8 cellular contexts compared by ENCODE assay signal in the genomic region with DNA sequence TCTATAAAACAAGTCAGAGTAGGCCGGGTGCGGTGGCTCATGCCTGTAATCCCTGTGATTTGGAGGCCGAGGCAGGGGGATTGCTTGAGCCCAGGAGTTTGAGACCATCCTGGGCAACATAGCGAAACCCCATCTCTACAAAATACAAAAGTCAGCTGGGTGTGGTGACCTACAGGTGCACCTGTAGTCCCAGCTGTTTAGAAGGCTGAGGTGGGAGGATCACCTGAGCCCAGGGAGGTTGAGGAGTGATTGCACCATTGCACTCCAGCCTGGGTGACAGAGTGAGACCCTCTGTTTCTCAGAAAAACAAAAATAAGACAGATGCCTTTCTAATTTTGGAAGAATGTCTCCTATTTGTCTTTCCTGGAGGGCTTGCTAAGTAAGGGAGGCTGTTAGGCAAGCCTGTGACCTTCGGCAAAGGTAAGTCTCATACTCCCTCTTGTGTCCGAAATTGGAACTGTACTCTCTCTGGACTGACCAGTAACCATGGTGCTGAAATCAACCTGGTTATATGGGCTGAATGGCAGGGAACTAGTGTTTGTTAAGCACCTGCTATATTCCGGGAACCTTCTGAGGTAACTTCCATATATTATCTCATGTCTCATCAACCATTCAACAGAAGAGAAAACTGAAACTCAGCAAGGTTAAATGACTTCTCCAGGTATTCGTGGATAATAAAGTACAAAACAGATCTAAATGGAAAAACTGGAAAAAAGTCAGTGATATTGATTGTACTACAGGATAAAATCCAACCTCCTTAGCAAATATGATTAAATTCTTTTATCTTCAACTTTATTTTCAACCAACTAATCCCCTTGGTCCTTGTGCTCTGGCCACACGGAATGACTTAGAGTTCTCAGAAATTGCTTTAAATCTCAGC. TPM values are rescaled to one million over a fixed set of nuclear protein-coding genes. Genes with fewer than 3 reads are reported as not detected.
DNase-seq lines count a peak whose midpoint lies in the region; ATAC-seq and TF ChIP-seq lines count a peak whose summit lies in the region.

No MANE protein-coding gene starts in this region.

- H3K27me3 ChIP-seq in OCI-LY3 (ENCODE audit: low read depth, low read length) (no peaks in the 10 kb centered on the region), prostate gland (replicated peaks; ENCODE audit: insufficient read depth) (no peaks in the 10 kb centered on the region)

- peaks cover 8% of the 10 kb centered on the region for H3K4me1 ChIP-seq in OCI-LY3 (ENCODE audit: low read length)
- no peaks in the 10 kb centered on the region for H3K4me1 ChIP-seq in prostate gland (replicated peaks)

- no peak overlapping the region for H3K4me2 ChIP-seq in OCI-LY3 (ENCODE audit: low read length)

- H2AFZ ChIP-seq in OCI-LY3 (ENCODE audit: low read depth, low read length): no peak overlapping the region

- ATAC-seq in GM21529 (IDR thresholded peaks at IDR 0.05; ENCODE audit: unreplicated experiment) (peak; percentile 76), Right ventricle myocardium superior (ENCODE audit: poor library complexity) (peak; percentile 92), HG03439 (IDR thresholded peaks at IDR 0.05; ENCODE audit: unreplicated experiment) (no peak)

- H4K20me1 ChIP-seq in OCI-LY3 (ENCODE audit: insufficient read depth, low read length): no peaks in the 10 kb centered on the region

- TF ChIP-seq POLR2A in prostate gland (IDR thresholded peaks at IDR 0.05): no peak

- intact Hi-C loops in Right ventricle myocardium superior (cut with DNase I): no loop called here
- intact Hi-C loops in prostate gland (cut with DNase I): loop anchor here (5.0 kb wide), 1 partner anchor 105 kb away; no protein-coding TSS in a partner anchor

- H3K79me2 ChIP-seq in OCI-LY3 (ENCODE audit: low read length): no peaks in the 10 kb centered on the region

- peak; percentile 81 for TF ChIP-seq CTCF in OCI-LY3 (IDR thresholded peaks at IDR 0.05; ENCODE audit: low read depth, low read length)
- peak; percentile 83 to 94 (median 88) for TF ChIP-seq CTCF in prostate gland (IDR thresholded peaks at IDR 0.05)

- WGBS in prostate gland: 55% methylated on average over 9 of the region's 9 CpGs

- H3K4me3 ChIP-seq in OCI-LY3 (ENCODE audit: low read length) (no peak overlapping the region), prostate gland (no peak overlapping the region)

- no peak overlapping the region for H3K27ac ChIP-seq in OCI-LY3 (ENCODE audit: low read length)
- no peak overlapping the region for H3K27ac ChIP-seq in prostate gland

- H3K9ac ChIP-seq in OCI-LY3 (ENCODE audit: low read length): no peak overlapping the region

- DNase-seq in DMS79 treated with DMSO at 0.1 percent for 48 hours (lab: John Stamatoyannopoulos, UW) (peak; percentile 88), LHCN-M2 (ENCODE audit: low read depth) (peak; percentile 85), Right ventricle myocardium superior (no peak), prostate gland (ENCODE audit: low spot score) (peak; percentile 88)
- DNase-seq in activated naive CD4-positive, alpha-beta T cell treated with anti-CD3 and anti-CD28 coated beads, Interleukin-2, amount 50 U/mL, for 16 hours: peak; percentile 13

- H3K36me3 ChIP-seq in OCI-LY3 (replicated peaks; ENCODE audit: low read depth, low read length): no peaks in the 10 kb centered on the region
- no peaks in the 10 kb centered on the region for H3K36me3 ChIP-seq in prostate gland

- H3K9me3 ChIP-seq in OCI-LY3 (ENCODE audit: insufficient read depth, low read length) (no peaks in the 10 kb centered on the region), prostate gland (no peaks in the 10 kb centered on the region)

RNA-seq across cellular contexts. Expression of a gene that starts 11.8 kb away (rescaled TPM):
- total RNA-seq in LHCN-M2 (2014; rRNA removed): 12.2 and 12.4 TPM in 2 replicates
- polyA plus RNA-seq in LHCN-M2 (2012): 15.9 TPM
- total RNA-seq in Right ventricle myocardium superior: not detected
- total RNA-seq in prostate gland: 10 to 100 TPM in 1 of 2 donors, 1 to 10 TPM in 1; 8.5 to 23.6 TPM

RNA-seq across cellular contexts. Expression of a gene that starts 31.3 kb away (rescaled TPM):
- 17.8 and 21.0 TPM in 2 replicates for total RNA-seq in LHCN-M2 (2014; rRNA removed)
- polyA plus RNA-seq in LHCN-M2 (2012): 12.7 TPM
- 3.3 TPM for total RNA-seq in Right ventricle myocardium superior
- total RNA-seq in prostate gland: 10 to 100 TPM in 1 of 2 donors, 1 to 10 TPM in 1; 9.2 to 15.0 TPM

RNA-seq across cellular contexts. Expression of a gene that starts 52.7 kb away (rescaled TPM):
- total RNA-seq in LHCN-M2 (2014; rRNA removed) (58.0 and 65.7 TPM in 2 replicates), Right ventricle myocardium superior (20.9 TPM), prostate gland (10 to 100 TPM; 46.1 to 70.6 TPM)
- 31.3 TPM for polyA plus RNA-seq in LHCN-M2 (2012)

RNA-seq across cellular contexts. Expression of a gene that starts 53.8 kb away (rescaled TPM):
- total RNA-seq in LHCN-M2 (2014; rRNA removed) (56.1 and 68.6 TPM in 2 replicates), Right ventricle myocardium superior (24.5 TPM), prostate gland (10 to 100 TPM; 34.7 to 39.0 TPM)
- polyA plus RNA-seq in LHCN-M2 (2012): 34.4 TPM
